ENCODE assay signal across 1 cellular context in genomic region chr3:57959407-57960173, GRCh38.
TF ChIP-seq lines count a peak whose summit lies in the region.

No MANE protein-coding gene starts in this region.

TF ChIP-seq in K562, 482 proteins besides CTCF, POLR2A, EP300 and RAD21:
- TF ChIP-seq HOMEZ (CRISPR knock-in tag; IDR thresholded peaks at IDR 0.05) (no peak), SPI1 (IDR thresholded peaks at IDR 0.05; ENCODE audit: borderline replicate concordance, low read depth, low read length) (peak; percentile 44; the same call in 1 of the 2 replicates), CLOCK (CRISPR knock-in tag; IDR thresholded peaks at IDR 0.05; ENCODE audit: borderline replicate concordance) (no peak), RCOR1 (IDR thresholded peaks at IDR 0.05; ENCODE audit: borderline replicate concordance in 1 of 2, low read depth in 2 of 2, low read length in 2 of 2) (0 out of 4 replicates have a peak, but pooled peaks of 1 of the 2 experiments have one; percentile 0), ZNF766 (CRISPR knock-in tag; conservative IDR thresholded peaks at IDR 0.05) (no peak; the same call in 1 of the 2 replicates), HES1 (IDR thresholded peaks at IDR 0.05; ENCODE audit: low read depth) (no peak), ZNF212 (CRISPR knock-in tag; IDR thresholded peaks at IDR 0.05) (0 out of 2 replicates have a peak, but pooled peaks have one; percentile 20), DACH1 (IDR thresholded peaks at IDR 0.05; ENCODE audit: partially characterized antibody) (no peak), ZNF175 (CRISPR knock-in tag; IDR thresholded peaks at IDR 0.05; ENCODE audit: low read depth) (peak; percentile 21; the same call in 1 of the 2 replicates), IFI16 (CRISPR knock-in tag; IDR thresholded peaks at IDR 0.05) (no peak), ZNF134 (CRISPR knock-in tag; conservative IDR thresholded peaks at IDR 0.05) (no peak), SRF (CRISPR knock-in tag; IDR thresholded peaks at IDR 0.05) (peak in 1 of 2 experiments; percentile 86; a peak in 2 of 4 replicates), GTF2E2 (tag; IDR thresholded peaks at IDR 0.05) (0 out of 2 replicates have a peak, but pooled peaks have one; percentile 29), ZNF583 (CRISPR knock-in tag; IDR thresholded peaks at IDR 0.05) (0 out of 2 replicates have a peak, but pooled peaks have one; percentile 0), ILK (tag; IDR thresholded peaks at IDR 0.05; ENCODE audit: borderline replicate concordance, low read depth) (no peak), BACH1 (tag; IDR thresholded peaks at IDR 0.05) (0 out of 2 replicates have a peak, but pooled peaks have one; percentile 21), ZNF639 (CRISPR knock-in tag; conservative IDR thresholded peaks at IDR 0.05 in 1 of 2, IDR thresholded peaks at IDR 0.05 in 1 of 2) (peak in 1 of 2 experiments; percentile 12; a peak in 1 of 4 replicates)
